8 cellular contexts compared by ENCODE assay signal in the genomic region with DNA sequence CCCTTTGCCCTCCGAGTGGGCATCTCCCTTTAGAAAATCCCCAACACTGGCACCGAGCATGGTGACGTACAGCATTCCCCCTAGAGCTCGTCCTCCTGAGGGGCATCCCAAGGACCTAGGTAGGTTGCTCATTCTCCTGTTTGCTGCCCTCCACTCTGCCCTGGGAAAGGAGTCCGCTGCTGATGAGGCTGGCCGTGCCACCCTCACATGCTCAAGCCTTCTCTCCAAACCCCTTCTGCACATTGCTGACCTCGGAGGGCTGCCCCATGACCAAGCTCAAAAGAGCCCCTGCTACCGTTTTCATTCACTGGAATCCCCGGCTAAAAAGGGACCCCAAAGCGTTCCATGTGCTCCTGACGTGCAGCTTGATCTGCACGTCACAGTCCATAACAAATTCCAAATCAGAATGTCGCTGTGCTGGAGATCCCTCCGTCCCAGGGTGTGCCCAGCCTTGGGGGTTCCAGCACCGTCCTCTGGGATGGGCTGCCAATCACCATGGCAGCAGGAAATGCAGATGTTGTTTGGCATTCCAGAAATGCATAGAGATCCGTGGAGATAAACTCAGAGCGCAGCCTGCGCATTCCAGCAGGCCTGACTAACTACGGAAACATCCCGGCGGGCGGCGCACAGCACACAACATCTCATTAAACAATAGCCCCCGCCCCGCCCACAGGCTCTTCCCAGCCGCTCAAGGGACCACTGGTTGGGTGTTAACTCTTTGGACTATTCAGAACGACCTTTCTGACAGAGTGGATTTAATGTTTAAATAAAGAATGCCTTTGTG. TPM values are rescaled to one million over a fixed set of nuclear protein-coding genes. Genes with fewer than 3 reads are reported as not detected.
A peak's percentile ranks its signal among the peaks of the same experiment; 100 is the strongest.
DNase-seq lines count a peak whose midpoint lies in the region; ATAC-seq and TF ChIP-seq lines count a peak whose summit lies in the region.

No MANE protein-coding gene starts in this region.

- H3K27me3 Mint-ChIP-seq in activated CD4-positive, alpha-beta memory T cell treated with anti-CD3 and anti-CD28 coated beads, Interleukin-2, amount 10 ng/mL, durations not matched to agents 7 days and 5 days: no peaks in the 10 kb centered on the region

- H3K4me3 Mint-ChIP-seq in activated CD4-positive, alpha-beta memory T cell treated with anti-CD3 and anti-CD28 coated beads, Interleukin-2, amount 10 ng/mL, durations not matched to agents 7 days and 5 days: no peak overlapping the region

- DNase-seq in ELF-1 (ENCODE audit: low read depth, low spot score) (peak; percentile 99), RWPE1 (ENCODE audit: low spot score) (peak; percentile 90), foreskin fibroblast (peak; percentile 97 to 98), omental fat pad (ENCODE audit: low spot score) (peak; percentile 24), caudate nucleus (lab: John Stamatoyannopoulos, UW) (no peak)
- no peak for DNase-seq in activated CD4-positive, alpha-beta T cell treated with anti-CD3 and anti-CD28 coated beads for 48 hours
- DNase-seq in activated CD4-positive, alpha-beta memory T cell treated with anti-CD3 and anti-CD28 coated beads, Interleukin-2, amount 10 ng/mL, durations not matched to agents 7 days and 5 days: no peak

- no peaks in the 10 kb centered on the region for H3K36me3 Mint-ChIP-seq in activated CD4-positive, alpha-beta memory T cell treated with anti-CD3 and anti-CD28 coated beads, Interleukin-2, amount 10 ng/mL, durations not matched to agents 7 days and 5 days (ENCODE audit: low read depth)

- peaks cover 2% of the 10 kb centered on the region for H3K4me1 Mint-ChIP-seq in activated CD4-positive, alpha-beta memory T cell treated with anti-CD3 and anti-CD28 coated beads, Interleukin-2, amount 10 ng/mL, durations not matched to agents 7 days and 5 days

- ATAC-seq in omental fat pad (ENCODE audit: low FRiP score) (peak; percentile 62), HG02870 (IDR thresholded peaks at IDR 0.05; ENCODE audit: unreplicated experiment) (no peak)

- H3K9me3 Mint-ChIP-seq in activated CD4-positive, alpha-beta memory T cell treated with anti-CD3 and anti-CD28 coated beads, Interleukin-2, amount 10 ng/mL, durations not matched to agents 7 days and 5 days: no peaks in the 10 kb centered on the region

- no peak overlapping the region for H3K27ac Mint-ChIP-seq in activated CD4-positive, alpha-beta memory T cell treated with anti-CD3 and anti-CD28 coated beads, Interleukin-2, amount 10 ng/mL, durations not matched to agents 7 days and 5 days

- H3K4me3 ChIP-seq in foreskin fibroblast (ENCODE audit: low read depth in 1 of 2, low read length in 2 of 2): no peak overlapping the region

- CTCF ChIA-PET in RWPE1 (lab: Yijun Ruan, JAX): no interaction called here
- CTCF ChIA-PET in activated CD4-positive, alpha-beta memory T cell treated with anti-CD3 and anti-CD28 coated beads, Interleukin-2, amount 10 ng/mL, durations not matched to agents 7 days and 5 days (lab: Charles Lee): no interaction called here

- TF ChIP-seq CTCF in RWPE1 (conservative IDR thresholded peaks at IDR 0.05; ENCODE audit: low read depth) (no peak), foreskin fibroblast (IDR thresholded peaks at IDR 0.05; ENCODE audit: low read depth, low read length) (no peak), omental fat pad (IDR thresholded peaks at IDR 0.05) (no peak)

- POLR2A ChIA-PET in RWPE1 (lab: Yijun Ruan, JAX; ENCODE audit: low non-redundant PET): no interaction called here
- POLR2A ChIA-PET in activated CD4-positive, alpha-beta memory T cell treated with anti-CD3 and anti-CD28 coated beads, Interleukin-2, amount 10 ng/mL, durations not matched to agents 7 days and 5 days (lab: Charles Lee): no interaction called here

- H3K27ac ChIP-seq in RWPE1 (peak overlapping the region; percentile 99), caudate nucleus (ENCODE audit: low read depth, low read length) (no peak overlapping the region)

RNA-seq across cellular contexts. Expression of gene GNB1L, which starts 26.3 kb away (rescaled TPM):
- total RNA-seq in omental fat pad: 1 to 10 TPM; 4.3 to 7.6 (median 6.1) TPM
- total RNA-seq in activated CD4-positive, alpha-beta memory T cell treated with anti-CD3 and anti-CD28 coated beads, Interleukin-2, amount 10 ng/mL, durations not matched to agents 7 days and 5 days: 1 to 10 TPM; 7.4 to 8.7 TPM

RNA-seq across cellular contexts. Expression of gene RTL10, which starts 26.3 kb away (rescaled TPM):
- total RNA-seq in omental fat pad: 10 to 100 TPM in 3 of 4 donors, 1 to 10 TPM in 1; 7.6 to 12.6 (median 10.4) TPM
- total RNA-seq in activated CD4-positive, alpha-beta memory T cell treated with anti-CD3 and anti-CD28 coated beads, Interleukin-2, amount 10 ng/mL, durations not matched to agents 7 days and 5 days: 10 to 100 TPM; 13.3 to 13.5 TPM

Comparison
In these comparisons a context has a peak if more than half of its experiments do, and no peak if none do; other contexts are left out.
1. DNase-seq: peak in ELF-1 (single experiment), RWPE1 (single experiment), foreskin fibroblast (2 of 2) and omental fat pad (single experiment); none in activated CD4-positive, alpha-beta T cell treated with anti-CD3 and anti-CD28 coated beads for 48 hours (single experiment), caudate nucleus (0 of 61) and activated CD4-positive, alpha-beta memory T cell treated with anti-CD3 and anti-CD28 coated beads, Interleukin-2, amount 10 ng/mL, durations not matched to agents 7 days and 5 days (single experiment).